Comparison of ENCODE assay signal across 28 cellular contexts in the genomic region with DNA sequence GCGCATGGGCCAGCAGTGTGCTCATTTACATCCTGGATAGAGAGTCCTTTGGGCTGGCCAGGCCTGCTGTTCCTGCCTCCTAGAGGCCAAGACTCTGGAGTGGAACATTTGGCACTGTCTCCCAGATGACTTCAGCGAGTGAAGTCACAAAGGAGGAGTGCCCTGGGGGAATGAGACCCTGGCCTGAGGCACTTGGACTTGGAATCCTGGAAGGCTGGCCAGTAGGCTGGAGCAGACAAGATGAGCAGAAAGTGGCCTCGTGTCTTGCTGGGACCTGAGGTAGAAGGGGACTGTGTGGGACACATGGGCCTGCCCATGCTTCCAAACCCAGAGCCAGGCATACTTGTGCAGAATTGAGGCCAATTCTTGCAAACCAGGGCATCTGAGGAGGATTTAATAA. TPM values are rescaled to one million over a fixed set of nuclear protein-coding genes. Genes with fewer than 3 reads are reported as not detected.
"Had no signal": no experiment of that assay in that cellular context is flagged by ENCODE, and none has a peak within 500 bp of the region (broad histone marks: within the 10 kb centered on the region; RNA-seq: fewer than 3 reads in every experiment).

TSS of gene TSSK1B (minus strand) at position 101 of the 400 bp plus-strand sequence. CDS start 150 bp downstream, outside the sequence.

- DNase-seq: dermis blood vessel endothelial cell; effector memory CD4-positive, alpha-beta T cell; foreskin keratinocyte; left cardiac atrium; left lung; lower lobe of right lung; natural killer cell; sigmoid colon; stimulated activated CD4-positive, alpha-beta T cell treated with anti-CD3 and anti-CD28 coated beads, Interleukin-4, amount 100 ng/mL, for 4 hours; thyroid gland had no signal

- H3K9me3 Mint-ChIP-seq: central memory CD8-positive, alpha-beta T cell; natural killer cell; neural crest cell; stimulated activated memory B cell treated with anti-CD40 and anti-IgM and Interleukin-4, amounts not matched to agents 10 μg/mL and 1 μg/mL and 100 μg/mL, for 72 hours; stimulated activated naive CD8-positive, alpha-beta T cell treated with anti-CD3 and anti-CD28 coated beads, Interleukin-15, Interleukin-2, amounts not matched to agents 100 ng/mL and 50 ng/mL, for 24 hours; type B pancreatic cell had no signal

- ATAC-seq: foreskin keratinocyte, gastroesophageal sphincter, left lung, lower lobe of right lung, natural killer cell had no signal

- H3K4me2 ChIP-seq: hepatocyte had no signal

- H3K27me3 Mint-ChIP-seq: progenitor cell of endocrine pancreas; stimulated activated memory B cell treated with anti-CD40 and anti-IgM and Interleukin-4, amounts not matched to agents 10 μg/mL and 1 μg/mL and 100 μg/mL, for 72 hours; stimulated activated naive CD8-positive, alpha-beta T cell treated with anti-CD3 and anti-CD28 coated beads, Interleukin-15, Interleukin-2, amounts not matched to agents 100 ng/mL and 50 ng/mL, for 24 hours; type B pancreatic cell had no signal

- H3K9me3 ChIP-seq: esophagus muscularis mucosa, gastroesophageal sphincter, heart left ventricle, left lung, lower lobe of right lung, sigmoid colon, suprapubic skin, thyroid gland had no signal

- H3K4me3 ChIP-seq: coronary artery, esophagus muscularis mucosa, gastroesophageal sphincter, heart left ventricle, hepatocyte, left lung, lower lobe of right lung, sigmoid colon, suprapubic skin, thyroid gland had no signal

- H3K4me1 ChIP-seq: foreskin keratinocyte, left lung, lower lobe of right lung, parathyroid adenoma, sigmoid colon, suprapubic skin, thyroid gland had no signal

- H3K27ac Mint-ChIP-seq: natural killer cell; progenitor cell of endocrine pancreas; stimulated activated memory B cell treated with anti-CD40 and anti-IgM and Interleukin-4, amounts not matched to agents 10 μg/mL and 1 μg/mL and 100 μg/mL, for 72 hours; stimulated activated naive CD8-positive, alpha-beta T cell treated with anti-CD3 and anti-CD28 coated beads, Interleukin-15, Interleukin-2, amounts not matched to agents 100 ng/mL and 50 ng/mL, for 24 hours; type B pancreatic cell had no signal

- H3K36me3 ChIP-seq: esophagus muscularis mucosa, gastroesophageal sphincter, heart left ventricle, left lung, lower lobe of right lung, sigmoid colon, suprapubic skin, thyroid gland had no signal

- H3K27me3 ChIP-seq: esophagus muscularis mucosa, foreskin keratinocyte, gastroesophageal sphincter, heart left ventricle, hepatocyte, left lung, sigmoid colon, suprapubic skin, thyroid gland had no signal

- H3K27ac ChIP-seq: coronary artery, esophagus muscularis mucosa, foreskin keratinocyte, gastroesophageal sphincter, heart left ventricle, hepatocyte, left lung, lower lobe of right lung, parathyroid adenoma, sigmoid colon, suprapubic skin, thyroid gland had no signal

- H3K9ac ChIP-seq: parathyroid adenoma had no signal

- H2AFZ ChIP-seq: hepatocyte, parathyroid adenoma had no signal

- H3K79me2 ChIP-seq: hepatocyte, parathyroid adenoma had no signal

- H3K4me3 Mint-ChIP-seq: central memory CD8-positive, alpha-beta T cell; natural killer cell; neural crest cell; stimulated activated memory B cell treated with anti-CD40 and anti-IgM and Interleukin-4, amounts not matched to agents 10 μg/mL and 1 μg/mL and 100 μg/mL, for 72 hours; stimulated activated naive CD8-positive, alpha-beta T cell treated with anti-CD3 and anti-CD28 coated beads, Interleukin-15, Interleukin-2, amounts not matched to agents 100 ng/mL and 50 ng/mL, for 24 hours; type B pancreatic cell had no signal

- H3K4me1 Mint-ChIP-seq: central memory CD8-positive, alpha-beta T cell; natural killer cell; neural crest cell; stimulated activated memory B cell treated with anti-CD40 and anti-IgM and Interleukin-4, amounts not matched to agents 10 μg/mL and 1 μg/mL and 100 μg/mL, for 72 hours had no signal

RNA-seq across cellular contexts. Expression of gene TSSK1B, which starts in this region (rescaled TPM):
- total RNA-seq: dermis blood vessel endothelial cell, endothelial cell of umbilical vein, epithelial cell of proximal tubule, heart left ventricle, hepatocyte, lower lobe of right lung, natural killer cell, sigmoid colon, skeletal muscle tissue had no signal
- polyA plus RNA-seq: fibroblast of lung, foreskin keratinocyte, heart left ventricle, hepatocyte, sigmoid colon, urinary bladder had no signal
